33 cellular contexts compared by ENCODE assay signal in the genomic region with DNA sequence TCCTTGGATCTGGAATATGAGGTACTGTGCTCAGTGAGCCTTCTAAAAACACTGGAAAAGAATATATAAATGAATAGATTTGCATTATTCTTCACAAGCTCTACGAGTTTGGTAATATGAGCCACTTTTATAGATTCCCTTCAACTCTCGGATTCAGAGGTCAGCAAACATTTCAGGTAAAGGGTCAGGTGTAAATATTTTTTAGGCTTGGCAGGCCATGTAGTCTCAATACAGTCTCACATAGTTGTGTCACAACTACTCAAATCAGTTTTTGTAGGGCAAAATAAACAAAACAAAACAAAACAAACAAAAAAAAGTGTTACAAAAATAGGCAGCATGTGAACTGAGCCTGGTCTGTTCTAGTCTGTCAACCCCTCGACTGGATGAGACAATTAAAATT.
"Had no signal": no experiment of that assay in that cellular context is flagged by ENCODE, and none has a peak within 500 bp of the region (broad histone marks: within the 10 kb centered on the region; RNA-seq: fewer than 3 reads in every experiment).

No MANE protein-coding gene starts in this region.

- H3K27me3 ChIP-seq: ascending aorta, breast epithelium, cardiac muscle cell, colonic mucosa, gastrocnemius medialis, heart right ventricle had no signal

- H3K27ac Mint-ChIP-seq: activated CD4-positive, alpha-beta memory T cell treated with anti-CD3 and anti-CD28 coated beads, Interleukin-2, amount 10 ng/mL, durations not matched to agents 7 days and 5 days; activated naive CD4-positive, alpha-beta T cell treated with anti-CD3 and anti-CD28 coated beads, Interleukin-2, amount 10 ng/mL, durations not matched to agents 7 days and 5 days; activated naive CD4-positive, alpha-beta T cell treated with anti-CD3 and anti-CD28 coated beads, Interleukin-2, amount 50 U/mL, for 72 hours; activated naive CD8-positive, alpha-beta T cell treated with anti-CD3 and anti-CD28 coated beads, Interleukin-2, amount 10 ng/mL, durations not matched to agents 7 days and 5 days; activated T-cell treated with anti-CD3 and anti-CD28 coated beads, Interleukin-2, amount 50 U/mL, for 24 hours; activated T-cell treated with anti-CD3 and anti-CD28 coated beads, Interleukin-2, amount 50 U/mL, for 72 hours; brain; endodermal cell; T-helper 1 cell treated with Interleukin-12 subunit alpha and Interleukin-12 subunit beta and Interleukin-4 antibody, amounts not matched to agents 30 μg/mL and 1 μg/mL, for 36 hours; T-helper 2 cell treated with Interferon-gamma antibody and Interleukin-4, amounts not matched to agents 5 μg/mL and 100 μg/mL, for 36 hours had no signal

- H3K4me3 ChIP-seq: ascending aorta, breast epithelium, cardiac muscle cell, colonic mucosa, gastrocnemius medialis, heart right ventricle had no signal

- ATAC-seq: activated naive CD4-positive, alpha-beta T cell treated with anti-CD3 and anti-CD28 coated beads, Interleukin-2, amount 50 U/mL, for 72 hours; activated T-cell treated with anti-CD3 and anti-CD28 coated beads, Interleukin-2, amount 50 U/mL, for 72 hours; esophagus mucosa; gastrocnemius medialis; heart right ventricle; T-cell; WTC11 had no signal

- H3K27ac ChIP-seq: ascending aorta, breast epithelium, cardiac muscle cell, colonic mucosa, gastrocnemius medialis, heart right ventricle had no signal

- H3K9me3 Mint-ChIP-seq: activated CD4-positive, alpha-beta memory T cell treated with anti-CD3 and anti-CD28 coated beads, Interleukin-2, amount 10 ng/mL, durations not matched to agents 7 days and 5 days; activated CD4-positive, alpha-beta T cell treated with anti-CD3 and anti-CD28 coated beads, Interleukin-2, amount 10 ng/mL, durations not matched to agents 7 days and 5 days; activated naive CD4-positive, alpha-beta T cell treated with anti-CD3 and anti-CD28 coated beads, Interleukin-2, amount 10 ng/mL, durations not matched to agents 7 days and 5 days; activated naive CD4-positive, alpha-beta T cell treated with anti-CD3 and anti-CD28 coated beads, Interleukin-2, amount 50 U/mL, for 72 hours; activated naive CD8-positive, alpha-beta T cell treated with anti-CD3 and anti-CD28 coated beads, Interleukin-2, amount 10 ng/mL, durations not matched to agents 7 days and 5 days; activated T-cell treated with anti-CD3 and anti-CD28 coated beads, Interleukin-2, amount 50 U/mL, for 24 hours; activated T-cell treated with anti-CD3 and anti-CD28 coated beads, Interleukin-2, amount 50 U/mL, for 72 hours; endodermal cell; T-cell; T-helper 1 cell treated with Interleukin-12 subunit alpha and Interleukin-12 subunit beta and Interleukin-4 antibody, amounts not matched to agents 30 μg/mL and 1 μg/mL, for 36 hours; T-helper 2 cell treated with Interferon-gamma antibody and Interleukin-4, amounts not matched to agents 5 μg/mL and 100 μg/mL, for 36 hours; WTC11 had no signal

- H3K27me3 Mint-ChIP-seq: activated CD4-positive, alpha-beta memory T cell treated with anti-CD3 and anti-CD28 coated beads, Interleukin-2, amount 10 ng/mL, durations not matched to agents 7 days and 5 days; activated CD4-positive, alpha-beta T cell treated with anti-CD3 and anti-CD28 coated beads, Interleukin-2, amount 10 ng/mL, durations not matched to agents 7 days and 5 days; activated naive CD4-positive, alpha-beta T cell treated with anti-CD3 and anti-CD28 coated beads, Interleukin-2, amount 10 ng/mL, durations not matched to agents 7 days and 5 days; activated naive CD8-positive, alpha-beta T cell treated with anti-CD3 and anti-CD28 coated beads, Interleukin-2, amount 10 ng/mL, durations not matched to agents 7 days and 5 days; activated T-cell treated with anti-CD3 and anti-CD28 coated beads, Interleukin-2, amount 50 U/mL, for 24 hours; T-cell had no signal

- H3K4me1 ChIP-seq: ascending aorta, breast epithelium, colonic mucosa, gastrocnemius medialis had no signal

- DNase-seq: activated CD4-positive, alpha-beta memory T cell treated with anti-CD3 and anti-CD28 coated beads, Interleukin-2, amount 10 ng/mL, durations not matched to agents 7 days and 5 days; activated CD4-positive, alpha-beta T cell treated with anti-CD3 and anti-CD28 coated beads for 1 hour; activated CD4-positive, alpha-beta T cell treated with anti-CD3 and anti-CD28 coated beads for 4 hours; activated CD4-positive, alpha-beta T cell treated with anti-CD3 and anti-CD28 coated beads, Interleukin-2, amount 10 ng/mL, durations not matched to agents 7 days and 5 days; activated CD4-positive, alpha-beta T cell treated with anti-CD3 and anti-CD28 coated beads, Interleukin-2, amount 50 U/mL, for 4 hours; activated CD8-positive, alpha-beta memory T cell treated with anti-CD3 and anti-CD28 coated beads, Interleukin-2, amount 50 U/mL, for 48 hours; activated gamma-delta T cell; activated naive CD4-positive, alpha-beta T cell; activated naive CD4-positive, alpha-beta T cell treated with anti-CD3 and anti-CD28 coated beads, Interleukin-2, amount 10 ng/mL, durations not matched to agents 7 days and 5 days; activated naive CD8-positive, alpha-beta T cell treated with anti-CD3 and anti-CD28 coated beads, Interleukin-2, amount 10 ng/mL, durations not matched to agents 7 days and 5 days; activated T-cell treated with anti-CD3 and anti-CD28 coated beads for 4 hours; activated T-cell treated with anti-CD3 and anti-CD28 coated beads, Interleukin-2, amount 50 U/mL, for 24 hours; activated T-cell treated with anti-CD3 and anti-CD28 coated beads, Interleukin-2, amount 50 U/mL, for 72 hours; central memory CD4-positive, alpha-beta T cell; cerebellar nuclear complex; colonic mucosa; effector CD8-positive, alpha-beta T cell; endodermal cell; foreskin fibroblast; gastrocnemius medialis; glutamatergic neuron; heart right ventricle; T-cell; T1000 had no signal

- H3K4me3 Mint-ChIP-seq: activated CD4-positive, alpha-beta memory T cell treated with anti-CD3 and anti-CD28 coated beads, Interleukin-2, amount 10 ng/mL, durations not matched to agents 7 days and 5 days; activated CD4-positive, alpha-beta T cell treated with anti-CD3 and anti-CD28 coated beads, Interleukin-2, amount 10 ng/mL, durations not matched to agents 7 days and 5 days; activated naive CD4-positive, alpha-beta T cell treated with anti-CD3 and anti-CD28 coated beads, Interleukin-2, amount 10 ng/mL, durations not matched to agents 7 days and 5 days; activated naive CD8-positive, alpha-beta T cell treated with anti-CD3 and anti-CD28 coated beads, Interleukin-2, amount 10 ng/mL, durations not matched to agents 7 days and 5 days; activated T-cell treated with anti-CD3 and anti-CD28 coated beads, Interleukin-2, amount 50 U/mL, for 24 hours; activated T-cell treated with anti-CD3 and anti-CD28 coated beads, Interleukin-2, amount 50 U/mL, for 72 hours; brain; endodermal cell; T-cell; T-helper 1 cell treated with Interleukin-12 subunit alpha and Interleukin-12 subunit beta and Interleukin-4 antibody, amounts not matched to agents 30 μg/mL and 1 μg/mL, for 36 hours; T-helper 2 cell treated with Interferon-gamma antibody and Interleukin-4, amounts not matched to agents 5 μg/mL and 100 μg/mL, for 36 hours; WTC11 had no signal

- H3K36me3 ChIP-seq: breast epithelium, colonic mucosa had no signal

- H3K4me1 Mint-ChIP-seq: activated naive CD4-positive, alpha-beta T cell treated with anti-CD3 and anti-CD28 coated beads, Interleukin-2, amount 10 ng/mL, durations not matched to agents 7 days and 5 days; brain; endodermal cell; WTC11 had no signal
